In genomic region chr13:41005709-41006108, GRCh38 we compare ENCODE assay signal across 11 cellular contexts. TPM values are rescaled to one million over a fixed set of nuclear protein-coding genes. Genes with fewer than 3 reads are reported as not detected.
DNase-seq lines count a peak whose midpoint lies in the region; ATAC-seq lines count a peak whose summit lies in the region.
"Had no signal": no experiment of that assay in that cellular context is flagged by ENCODE, and none has a peak within 500 bp of the region (broad histone marks: within the 10 kb centered on the region; RNA-seq: fewer than 3 reads in every experiment).

No MANE protein-coding gene starts in this region.

- H3K4me1 ChIP-seq in duodenal mucosa (ENCODE audit: control insufficient read depth in 1 of 2, insufficient read depth in 2 of 2, low read length in 2 of 2) = peaks cover 69% of the 10 kb centered on the region in 2 donors

- H3K27ac Mint-ChIP-seq in activated CD4-positive, alpha-beta T cell treated with anti-CD3 and anti-CD28 coated beads for 36 hours = peak overlapping the region; percentile 93
- peak overlapping the region; percentile 88 for H3K27ac Mint-ChIP-seq in stimulated activated naive B cell treated with anti-CD40 and anti-IgM and Interleukin-4, amounts not matched to agents 10 μg/mL and 1 μg/mL and 100 μg/mL, for 72 hours

- intact Hi-C loops in activated CD4-positive, alpha-beta T cell treated with anti-CD3 and anti-CD28 coated beads for 36 hours (cut with DNase I, micrococcal nuclease) = loop anchor here (2.0 kb wide), 2 partner anchors 13 to 23 kb away; partner anchors contain the start of gene ELF1 (in 1 of the 2)

- H3K4me1 Mint-ChIP-seq in activated CD4-positive, alpha-beta T cell treated with anti-CD3 and anti-CD28 coated beads for 36 hours = peaks cover 64% of the 10 kb centered on the region
- peaks cover 35 to 59% of the 10 kb centered on the region in 2 donors for H3K4me1 Mint-ChIP-seq in stimulated activated naive B cell treated with anti-CD40 and anti-IgM and Interleukin-4, amounts not matched to agents 10 μg/mL and 1 μg/mL and 100 μg/mL, for 72 hours

- peak overlapping the region; percentile 8 to 51 for H3K4me3 ChIP-seq in duodenal mucosa (ENCODE audit: low read depth in 1 of 2, low read length in 2 of 2)
- H3K4me3 ChIP-seq: skin epidermis had no signal

- H3K9me3 Mint-ChIP-seq in activated CD4-positive, alpha-beta T cell treated with anti-CD3 and anti-CD28 coated beads for 36 hours (ENCODE audit: low read depth) = no peaks in the 10 kb centered on the region
- no peaks in the 10 kb centered on the region for H3K9me3 Mint-ChIP-seq in stimulated activated naive B cell treated with anti-CD40 and anti-IgM and Interleukin-4, amounts not matched to agents 10 μg/mL and 1 μg/mL and 100 μg/mL, for 72 hours

- POLR2A ChIA-PET in activated CD4-positive, alpha-beta T cell treated with anti-CD3 and anti-CD28 coated beads for 36 hours (lab: Charles Lee) = no interaction called here

- H3K36me3 ChIP-seq in duodenal mucosa (ENCODE audit: control insufficient read depth in 1 of 2, insufficient read depth in 2 of 2, low read length in 2 of 2) = no peaks in the 10 kb centered on the region

- H3K27ac ChIP-seq in duodenal mucosa (ENCODE audit: low read depth, low read length) = no peak overlapping the region

- H3K9ac ChIP-seq in duodenal mucosa (ENCODE audit: low read depth in 1 of 2, low read length in 2 of 2) = peak overlapping the region in 1 of 2 donors; percentile 7

- H3K27me3 Mint-ChIP-seq in activated CD4-positive, alpha-beta T cell treated with anti-CD3 and anti-CD28 coated beads for 36 hours = no peaks in the 10 kb centered on the region
- no peaks in the 10 kb centered on the region for H3K27me3 Mint-ChIP-seq in stimulated activated naive B cell treated with anti-CD40 and anti-IgM and Interleukin-4, amounts not matched to agents 10 μg/mL and 1 μg/mL and 100 μg/mL, for 72 hours

- peak overlapping the region; percentile 29 for H3K4me3 Mint-ChIP-seq in activated CD4-positive, alpha-beta T cell treated with anti-CD3 and anti-CD28 coated beads for 36 hours
- peak overlapping the region; percentile 46 to 69 for H3K4me3 Mint-ChIP-seq in stimulated activated naive B cell treated with anti-CD40 and anti-IgM and Interleukin-4, amounts not matched to agents 10 μg/mL and 1 μg/mL and 100 μg/mL, for 72 hours

- CTCF ChIA-PET in activated CD4-positive, alpha-beta T cell treated with anti-CD3 and anti-CD28 coated beads for 36 hours (lab: Charles Lee) = interaction anchor here (0.9 to 1.7 kb wide), 5 partner anchors 8 to 31 kb away, joined by 3 to 10 read pairs (median 3); no protein-coding TSS in a partner anchor

- ATAC-seq in activated CD4-positive, alpha-beta T cell treated with anti-CD3 and anti-CD28 coated beads for 36 hours = no peak
- ATAC-seq in stimulated activated naive B cell treated with anti-CD40 and anti-IgM and Interleukin-4, amounts not matched to agents 10 μg/mL and 1 μg/mL and 100 μg/mL, for 72 hours (replicated peaks) = no peak
- ATAC-seq in HG02852 (IDR thresholded peaks at IDR 0.05; ENCODE audit: unreplicated experiment) = no peak

- no peak for DNase-seq in activated CD4-positive, alpha-beta T cell treated with anti-CD3 and anti-CD28 coated beads for 36 hours
- no peak for DNase-seq in activated CD4-positive, alpha-beta T cell treated with anti-CD3 and anti-CD28 coated beads, Interleukin-2, amount 50 U/mL, for 4 hours
- DNase-seq in OCI-M1 (lab: John Stamatoyannopoulos, UW) (peak; percentile 61), amygdala (lab: John Stamatoyannopoulos, UW) (no peak)
- DNase-seq in stimulated activated naive B cell treated with anti-CD40 and anti-IgM and Interleukin-4, amounts not matched to agents 10 μg/mL and 1 μg/mL and 100 μg/mL, for 72 hours = no peak
- DNase-seq in stimulated activated CD4-positive, alpha-beta T cell treated with anti-CD3 and anti-CD28 coated beads, Interleukin-4, amount 100 ng/mL, for 4 hours = no peak
- DNase-seq: islet precursor cell, NCI-H1436 had no signal

- peaks cover 13% of the 10 kb centered on the region for H3K36me3 Mint-ChIP-seq in activated CD4-positive, alpha-beta T cell treated with anti-CD3 and anti-CD28 coated beads for 36 hours (ENCODE audit: low read depth)
- peaks cover 12 to 16% of the 10 kb centered on the region in 2 donors for H3K36me3 Mint-ChIP-seq in stimulated activated naive B cell treated with anti-CD40 and anti-IgM and Interleukin-4, amounts not matched to agents 10 μg/mL and 1 μg/mL and 100 μg/mL, for 72 hours

- H3K27me3 ChIP-seq in duodenal mucosa (ENCODE audit: control insufficient read depth in 1 of 2, insufficient read depth in 2 of 2, low read length in 2 of 2) = no peaks in the 10 kb centered on the region

- no peaks in the 10 kb centered on the region for H3K9me3 ChIP-seq in duodenal mucosa (ENCODE audit: control insufficient read depth in 1 of 2, low read length in 2 of 2)

RNA-seq across cellular contexts. Expression of gene ELF1, which starts 13.4 kb away (rescaled TPM):
- 10 to 100 TPM; 75.2 to 87.0 TPM for total RNA-seq in activated CD4-positive, alpha-beta T cell treated with anti-CD3 and anti-CD28 coated beads for 36 hours

RNA-seq across cellular contexts. Expression of gene WBP4, which starts 55.6 kb away (rescaled TPM):
- 10 to 100 TPM; 13.3 to 16.2 TPM for total RNA-seq in activated CD4-positive, alpha-beta T cell treated with anti-CD3 and anti-CD28 coated beads for 36 hours
